Comparison of ENCODE assay signal across 15 cellular contexts in genomic region chr14:105375635-105376057, GRCh38. TPM values are rescaled to one million over a fixed set of nuclear protein-coding genes. Genes with fewer than 3 reads are reported as not detected.
DNase-seq lines count a peak whose midpoint lies in the region; ATAC-seq and TF ChIP-seq lines count a peak whose summit lies in the region.
"Had no signal": no experiment of that assay in that cellular context is flagged by ENCODE, and none has a peak within 500 bp of the region (broad histone marks: within the 10 kb centered on the region; RNA-seq: fewer than 3 reads in every experiment).

No MANE protein-coding gene starts in this region.

- no peaks in the 10 kb centered on the region for H3K9me3 ChIP-seq in osteoblast (ENCODE audit: low read depth, low read length)
- H3K9me3 ChIP-seq: HAP-1, thoracic aorta had no signal

- TF ChIP-seq CTCF in NB4 (IDR thresholded peaks at IDR 0.05; ENCODE audit: low read depth, low read length) (no peak), osteoblast (IDR thresholded peaks at IDR 0.05; ENCODE audit: extremely low read depth, low read depth, low read length) (no peak)

- H3K27me3 Mint-ChIP-seq in activated T-cell treated with anti-CD3 and anti-CD28 coated beads, Interleukin-2, amount 50 U/mL, for 4 hours (ENCODE audit: low read depth) = no peaks in the 10 kb centered on the region
- H3K27me3 Mint-ChIP-seq: CD4-positive, CD25-positive, alpha-beta regulatory T cell had no signal

- peaks cover 12% of the 10 kb centered on the region for H3K4me1 Mint-ChIP-seq in activated T-cell treated with anti-CD3 and anti-CD28 coated beads, Interleukin-2, amount 50 U/mL, for 4 hours (ENCODE audit: low read depth)

- no peaks in the 10 kb centered on the region for H3K79me2 ChIP-seq in osteoblast (ENCODE audit: insufficient read depth, low read length)

- H3K27me3 ChIP-seq in osteoblast (ENCODE audit: insufficient read depth, low read length) = no peaks in the 10 kb centered on the region

- TF ChIP-seq POLR2A in NB4 (IDR thresholded peaks at IDR 0.05; ENCODE audit: extremely low read depth, insufficient read length) = no peak

- peak; percentile 54 for DNase-seq in Daoy (ENCODE audit: low read depth)
- DNase-seq in NB4 (ENCODE audit: low read depth) = peak; percentile 81
- DNase-seq in activated T-cell treated with anti-CD3 and anti-CD28 coated beads, Interleukin-2, amount 50 U/mL, for 4 hours = no peak
- DNase-seq in osteoblast (ENCODE audit: insufficient read length, low spot score, missing footprints) = peak; percentile 92
- DNase-seq in kidney tubule cell (ENCODE audit: low spot score) = no peak
- DNase-seq in RPMI8226 = no peak
- DNase-seq: NCI-H526 treated with DMSO at 0.1 percent for 48 hours, WERI-Rb-1 had no signal

- H4K20me1 ChIP-seq in osteoblast (ENCODE audit: insufficient read depth, low read length) = peaks cover 3% of the 10 kb centered on the region

- H3K27ac ChIP-seq in osteoblast (ENCODE audit: low read depth, low read length) = no peak overlapping the region
- H3K27ac ChIP-seq: coronary artery, parathyroid adenoma, thoracic aorta, WERI-Rb-1 had no signal

- H3K36me3 ChIP-seq in osteoblast (ENCODE audit: insufficient read depth, low read length) = peaks cover 6% of the 10 kb centered on the region
- H3K36me3 ChIP-seq: HAP-1 had no signal

- H3K4me3 ChIP-seq in NB4 (ENCODE audit: low read depth, low read length) (no peak overlapping the region), osteoblast (ENCODE audit: insufficient read depth, low read length) (no peak overlapping the region)
- H3K4me3 ChIP-seq: coronary artery, HAP-1, thoracic aorta had no signal

- no peaks in the 10 kb centered on the region for H3K4me1 ChIP-seq in osteoblast (ENCODE audit: insufficient read depth, low read length)
- H3K4me1 ChIP-seq: HAP-1, parathyroid adenoma had no signal

- no peak overlapping the region for H3K4me3 Mint-ChIP-seq in activated T-cell treated with anti-CD3 and anti-CD28 coated beads, Interleukin-2, amount 50 U/mL, for 4 hours

- peaks cover under 1% of the 10 kb centered on the region for H3K36me3 Mint-ChIP-seq in activated T-cell treated with anti-CD3 and anti-CD28 coated beads, Interleukin-2, amount 50 U/mL, for 4 hours (ENCODE audit: insufficient read depth)

- H3K9me3 Mint-ChIP-seq in activated T-cell treated with anti-CD3 and anti-CD28 coated beads, Interleukin-2, amount 50 U/mL, for 4 hours = no peaks in the 10 kb centered on the region
- H3K9me3 Mint-ChIP-seq: CD4-positive, CD25-positive, alpha-beta regulatory T cell had no signal

- no peak overlapping the region for H2AFZ ChIP-seq in osteoblast (ENCODE audit: low read length)
- H2AFZ ChIP-seq: parathyroid adenoma had no signal

- ATAC-seq in activated T-cell treated with anti-CD3 and anti-CD28 coated beads, Interleukin-2, amount 50 U/mL, for 4 hours = peak; percentile 64 to 70
- ATAC-seq in HG03108 (IDR thresholded peaks at IDR 0.05; ENCODE audit: unreplicated experiment) (no peak), GM21381 (IDR thresholded peaks at IDR 0.05; ENCODE audit: unreplicated experiment) (no peak)

- H3K4me2 ChIP-seq in osteoblast (ENCODE audit: insufficient read depth, low read length) = no peak overlapping the region

RNA-seq across cellular contexts. Expression of gene TEX22, which starts 22.7 kb away (rescaled TPM):
- total RNA-seq in Daoy (2014; rRNA removed; shearing (Covaris generic)) = 0.29 and 1.3 TPM in 2 replicates
- 1 to 10 TPM in 2 of 3 donors, under 1 TPM in 1; 0.71 to 1.7 (median 1.2) TPM for total RNA-seq in activated T-cell treated with anti-CD3 and anti-CD28 coated beads, Interleukin-2, amount 50 U/mL, for 4 hours
- total RNA-seq in osteoblast = under 0.01 and 0.29 TPM in 2 replicates
- total RNA-seq: thoracic aorta had no signal

RNA-seq across cellular contexts. Expression of gene MTA1, which starts 44.0 kb away (rescaled TPM):
- total RNA-seq in Daoy (2014; rRNA removed; shearing (Covaris generic)) = 37.9 and 49.1 TPM in 2 replicates
- total RNA-seq in activated T-cell treated with anti-CD3 and anti-CD28 coated beads, Interleukin-2, amount 50 U/mL, for 4 hours = 100 to 1,000 TPM; 154 to 166 (median 154) TPM
- total RNA-seq in osteoblast = 60.4 TPM in 2 replicates

Comparison
In these comparisons a context has a peak if more than half of its experiments do, and no peak if none do; other contexts are left out.
1. DNase-seq: peak in Daoy (single experiment), NB4 (single experiment) and osteoblast (single experiment); none in activated T-cell treated with anti-CD3 and anti-CD28 coated beads, Interleukin-2, amount 50 U/mL, for 4 hours (single experiment), kidney tubule cell (single experiment) and RPMI8226 (single experiment).
2. ATAC-seq: peak in activated T-cell treated with anti-CD3 and anti-CD28 coated beads, Interleukin-2, amount 50 U/mL, for 4 hours (2 of 2); none in HG03108 (single experiment) and GM21381 (single experiment).